ENCODE assay signal across 21 cellular contexts in genomic region chr5:79720096-79720495, GRCh38.
"Had no signal": no experiment of that assay in that cellular context is flagged by ENCODE, and none has a peak within 500 bp of the region (broad histone marks: within the 10 kb centered on the region; RNA-seq: fewer than 3 reads in every experiment).

No MANE protein-coding gene starts in this region.

- H3K27ac ChIP-seq: coronary artery, ovary, right atrium auricular region, sigmoid colon, stomach, thyroid gland, vagina had no signal

- H3K9me3 ChIP-seq: ovary, thyroid gland, vagina had no signal

- H3K27ac Mint-ChIP-seq: memory B cell; natural killer cell; stimulated activated effector memory CD8-positive, alpha-beta T cell treated with anti-CD3 and anti-CD28 coated beads, Interleukin-12 subunit alpha, Interleukin-12 subunit beta, amount 100 ng/mL, for 72 hours had no signal

- ATAC-seq: left lobe of liver; natural killer cell; stimulated activated effector memory CD8-positive, alpha-beta T cell treated with anti-CD3 and anti-CD28 coated beads, Interleukin-12 subunit alpha, Interleukin-12 subunit beta, amount 100 ng/mL, for 72 hours had no signal

- H3K4me3 Mint-ChIP-seq: memory B cell; natural killer cell; stimulated activated effector memory CD8-positive, alpha-beta T cell treated with anti-CD3 and anti-CD28 coated beads, Interleukin-12 subunit alpha, Interleukin-12 subunit beta, amount 100 ng/mL, for 72 hours had no signal

- H3K4me1 Mint-ChIP-seq: memory B cell; natural killer cell; stimulated activated effector memory CD8-positive, alpha-beta T cell treated with anti-CD3 and anti-CD28 coated beads, Interleukin-12 subunit alpha, Interleukin-12 subunit beta, amount 100 ng/mL, for 72 hours had no signal

- H3K36me3 Mint-ChIP-seq: stimulated activated effector memory CD8-positive, alpha-beta T cell treated with anti-CD3 and anti-CD28 coated beads, Interleukin-12 subunit alpha, Interleukin-12 subunit beta, amount 100 ng/mL, for 72 hours had no signal

- H3K27me3 ChIP-seq: ovary, right atrium auricular region, sigmoid colon, stomach, thyroid gland, vagina had no signal

- H3K4me3 ChIP-seq: coronary artery, lung, ovary, right atrium auricular region, sigmoid colon, stomach, thyroid gland, vagina had no signal

- H3K36me3 ChIP-seq: ovary, sigmoid colon, stomach, thyroid gland, vagina had no signal

- DNase-seq: dermis blood vessel endothelial cell; effector memory CD4-positive, alpha-beta T cell; head of caudate nucleus; kidney; natural killer cell; occipital lobe; ovary; sigmoid colon; stimulated activated CD4-positive, alpha-beta T cell treated with anti-CD3 and anti-CD28 coated beads, Interleukin-2, amount 100 ng/mL, for 24 hours; stimulated activated CD4-positive, alpha-beta T cell treated with anti-CD3 and anti-CD28 coated beads, Interleukin-4, amount 100 ng/mL, for 24 hours; stimulated activated naive CD4-positive, alpha-beta T cell treated with Interleukin-2 at 50 U/mL for 16 hours; stomach; thyroid gland; trophoblast cell had no signal

- H3K4me1 ChIP-seq: right atrium auricular region, sigmoid colon, stomach, thyroid gland, vagina had no signal
